In genomic region chr6:24359640-24360454, GRCh38 we compare ENCODE assay signal across 8 cellular contexts. TPM values are rescaled to one million over a fixed set of nuclear protein-coding genes. Genes with fewer than 3 reads are reported as not detected.
DNase-seq lines count a peak whose midpoint lies in the region; ATAC-seq and TF ChIP-seq lines count a peak whose summit lies in the region.

No MANE protein-coding gene starts in this region.

- peak; percentile 95 for DNase-seq in BE2C
- peak; percentile 95 to 98 for DNase-seq in NCI-H524 (lab: John Stamatoyannopoulos, UW)
- DNase-seq in activated CD4-positive, alpha-beta T cell treated with anti-CD3 and anti-CD28 coated beads, Interleukin-2, amount 10 ng/mL, durations not matched to agents 24 days and 14 days, result peak; percentile 94
- peak; percentile 61 for DNase-seq in dermis blood vessel endothelial cell
- peak; percentile 82 to 91 for DNase-seq in left lung
- DNase-seq in stimulated activated CD4-positive, alpha-beta T cell treated with anti-CD3 and anti-CD28 coated beads, Interleukin-2, amount 100 ng/mL, for 4 hours (ENCODE audit: low read depth), result peak; percentile 77

- H3K9me3 Mint-ChIP-seq in activated CD4-positive, alpha-beta T cell treated with anti-CD3 and anti-CD28 coated beads, Interleukin-2, amount 10 ng/mL, durations not matched to agents 24 days and 14 days, result no peaks in the 10 kb centered on the region

- intact Hi-C loops in activated CD4-positive, alpha-beta T cell treated with anti-CD3 and anti-CD28 coated beads, Interleukin-2, amount 10 ng/mL, durations not matched to agents 24 days and 14 days (cut with micrococcal nuclease), result loop anchor here (1.0 kb wide), 1 partner anchor 77 kb away; no protein-coding TSS in a partner anchor
- intact Hi-C loops in left lung (cut with DNase I), result no loop called here

- H3K27ac Mint-ChIP-seq in activated CD4-positive, alpha-beta T cell treated with anti-CD3 and anti-CD28 coated beads, Interleukin-2, amount 10 ng/mL, durations not matched to agents 24 days and 14 days, result peak overlapping the region; percentile 74

- TF ChIP-seq CTCF in BE2C (IDR thresholded peaks at IDR 0.05; ENCODE audit: low read depth, low read length) (peak; percentile 94), left lung (IDR thresholded peaks at IDR 0.05) (peak; percentile 63 to 69)

- H3K27me3 Mint-ChIP-seq in activated CD4-positive, alpha-beta T cell treated with anti-CD3 and anti-CD28 coated beads, Interleukin-2, amount 10 ng/mL, durations not matched to agents 24 days and 14 days, result peaks cover 53% of the 10 kb centered on the region

- H3K27ac ChIP-seq in left lung, result peak overlapping the region; percentile 47 to 70

- H3K36me3 ChIP-seq in BE2C, result no peaks in the 10 kb centered on the region
- H3K36me3 ChIP-seq in left lung, result no peaks in the 10 kb centered on the region

- no peaks in the 10 kb centered on the region for H3K36me3 Mint-ChIP-seq in activated CD4-positive, alpha-beta T cell treated with anti-CD3 and anti-CD28 coated beads, Interleukin-2, amount 10 ng/mL, durations not matched to agents 24 days and 14 days (ENCODE audit: low read depth)

- peak overlapping the region; percentile 69 for H3K4me3 ChIP-seq in BE2C (ENCODE audit: low read depth, low read length)
- H3K4me3 ChIP-seq in left lung, result peak overlapping the region; percentile 34 to 38

- no peaks in the 10 kb centered on the region for H3K4me1 ChIP-seq in BE2C
- peaks cover 0 to 19% of the 10 kb centered on the region in 2 donors for H3K4me1 ChIP-seq in left lung

- H3K9me3 ChIP-seq in BE2C, result 0 out of 2 replicates have a peak, but pooled peaks cover 2% of the 10 kb centered on the region
- H3K9me3 ChIP-seq in left lung, result no peaks in the 10 kb centered on the region

- ATAC-seq in GM19328 (IDR thresholded peaks at IDR 0.05; ENCODE audit: unreplicated experiment) (peak; percentile 76), HG03457 (IDR thresholded peaks at IDR 0.05; ENCODE audit: unreplicated experiment) (peak; percentile 92), left lung (peak; percentile 87)

- H3K27me3 ChIP-seq in BE2C, result no peaks in the 10 kb centered on the region
- H3K27me3 ChIP-seq in left lung, result peaks cover 5 to 61% of the 10 kb centered on the region in 2 donors

- peaks cover 14% of the 10 kb centered on the region for H3K4me1 Mint-ChIP-seq in activated CD4-positive, alpha-beta T cell treated with anti-CD3 and anti-CD28 coated beads, Interleukin-2, amount 10 ng/mL, durations not matched to agents 24 days and 14 days

- H3K4me3 Mint-ChIP-seq in activated CD4-positive, alpha-beta T cell treated with anti-CD3 and anti-CD28 coated beads, Interleukin-2, amount 10 ng/mL, durations not matched to agents 24 days and 14 days, result peak overlapping the region; percentile 80

RNA-seq across cellular contexts. Expression of gene DCDC2, which starts 2.0 kb away (rescaled TPM):
- polyA plus RNA-seq in BE2C (2012; ENCODE audit: insufficient read depth, insufficient read length, low read depth), result not detected
- not detected in 2 replicates for total RNA-seq in activated CD4-positive, alpha-beta T cell treated with anti-CD3 and anti-CD28 coated beads, Interleukin-2, amount 10 ng/mL, durations not matched to agents 24 days and 14 days
- total RNA-seq in dermis blood vessel endothelial cell (1.0 and 1.5 TPM in 2 replicates), left lung (1 to 10 TPM; 8.4 to 9.6 TPM)

RNA-seq across cellular contexts. Expression of gene MRS2, which starts 42.9 kb away (rescaled TPM):
- polyA plus RNA-seq in BE2C (2012; ENCODE audit: insufficient read depth, insufficient read length, low read depth), result 23.8 TPM
- total RNA-seq in activated CD4-positive, alpha-beta T cell treated with anti-CD3 and anti-CD28 coated beads, Interleukin-2, amount 10 ng/mL, durations not matched to agents 24 days and 14 days, result 30.1 and 31.6 TPM in 2 replicates
- total RNA-seq in dermis blood vessel endothelial cell, result 28.8 and 30.8 TPM in 2 replicates
- total RNA-seq in left lung, result 10 to 100 TPM; 29.7 to 32.6 TPM

Comparison
In these comparisons a context has a peak if more than half of its experiments do, and no peak if none do; other contexts are left out.
1. Peak in every context shown above with its lines: DNase-seq, ATAC-seq, H3K4me3 ChIP-seq and H3K27ac ChIP-seq.